2 cellular contexts compared by ENCODE assay signal in genomic region chr3:62226601-62227339, GRCh38.
TF ChIP-seq lines count a peak whose summit lies in the region.

No MANE protein-coding gene starts in this region.

TF ChIP-seq in IMR-90, 13 proteins besides CTCF, POLR2A, EP300 and RAD21:
- TF ChIP-seq MAFK (IDR thresholded peaks at IDR 0.05; ENCODE audit: low read depth, low read length) (peak; percentile 73), BHLHE40 (IDR thresholded peaks at IDR 0.05; ENCODE audit: low read depth, low read length) (no peak), CHD1 (IDR thresholded peaks at IDR 0.05; ENCODE audit: low read depth, low read length) (no peak), FOS (IDR thresholded peaks at IDR 0.05; ENCODE audit: low read depth, low read length) (no peak), CEBPB (IDR thresholded peaks at IDR 0.05; ENCODE audit: low read depth, low read length) (no peak), RCOR1 (IDR thresholded peaks at IDR 0.05; ENCODE audit: insufficient replicate concordance, low read length) (no peak), MXI1 (IDR thresholded peaks at IDR 0.05; ENCODE audit: borderline replicate concordance, low read depth, low read length) (no peak)
- TF ChIP-seq, protein P1, sequence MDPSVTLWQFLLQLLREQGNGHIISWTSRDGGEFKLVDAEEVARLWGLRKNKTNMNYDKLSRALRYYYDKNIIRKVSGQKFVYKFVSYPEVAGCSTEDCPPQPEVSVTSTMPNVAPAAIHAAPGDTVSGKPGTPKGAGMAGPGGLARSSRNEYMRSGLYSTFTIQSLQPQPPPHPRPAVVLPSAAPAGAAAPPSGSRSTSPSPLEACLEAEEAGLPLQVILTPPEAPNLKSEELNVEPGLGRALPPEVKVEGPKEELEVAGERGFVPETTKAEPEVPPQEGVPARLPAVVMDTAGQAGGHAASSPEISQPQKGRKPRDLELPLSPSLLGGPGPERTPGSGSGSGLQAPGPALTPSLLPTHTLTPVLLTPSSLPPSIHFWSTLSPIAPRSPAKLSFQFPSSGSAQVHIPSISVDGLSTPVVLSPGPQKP (IDR thresholded peaks at IDR 0.05; ENCODE audit: borderline replicate concordance, low read depth, low read length), result no peak

TF ChIP-seq in H1, 55 proteins besides CTCF, POLR2A, EP300 and RAD21:
- TF ChIP-seq MAX (IDR thresholded peaks at IDR 0.05) (0 out of 2 replicates have a peak, but pooled peaks have one; percentile 24), SP1 (IDR thresholded peaks at IDR 0.05; ENCODE audit: low read depth, low read length) (no peak)
TF ChIP-seq in H1: peak in this region for 1.
